In the genomic region with DNA sequence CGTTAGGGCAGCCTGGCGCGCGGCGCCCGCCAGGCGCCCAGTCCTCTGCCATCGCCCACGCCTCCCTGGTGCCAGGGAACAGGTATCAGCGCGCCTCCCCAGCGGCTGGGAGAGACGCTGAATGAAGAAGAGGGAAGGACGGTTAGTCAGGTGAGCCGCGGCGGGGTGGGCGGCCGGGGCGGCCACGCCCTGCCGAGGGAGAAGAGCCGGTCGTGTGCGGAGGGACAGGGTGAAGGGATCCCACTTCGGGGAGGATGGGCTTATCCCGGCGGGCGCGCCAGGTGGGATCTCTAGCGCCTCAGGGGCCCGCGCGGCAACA, we compare ENCODE assay signal across 8 cellular contexts. TPM values are rescaled to one million over a fixed set of nuclear protein-coding genes. Genes with fewer than 3 reads are reported as not detected.
DNase-seq lines count a peak whose midpoint lies in the region; ATAC-seq and TF ChIP-seq lines count a peak whose summit lies in the region.

No MANE protein-coding gene starts in this region.

- H3K4me1 ChIP-seq in adrenal gland (replicated peaks in 1 of 2) (peaks cover 0 to 5% of the 10 kb centered on the region in 2 donors), lower lobe of right lung (peaks cover 3% of the 10 kb centered on the region), upper lobe of left lung (peaks cover 6 to 16% (median 13%) of the 10 kb centered on the region in 4 donors)

- no peaks in the 10 kb centered on the region for H3K27me3 ChIP-seq in adrenal gland
- no peaks in the 10 kb centered on the region for H3K27me3 ChIP-seq in lower lobe of right lung (ENCODE audit: low read depth)
- no peaks in the 10 kb centered on the region for H3K27me3 ChIP-seq in upper lobe of left lung

- peak in 1 of 6 experiments; percentile 7 for TF ChIP-seq CTCF in adrenal gland (IDR thresholded peaks at IDR 0.05)
- TF ChIP-seq CTCF in lower lobe of right lung (IDR thresholded peaks at IDR 0.05) = peak; percentile 13
- TF ChIP-seq CTCF in upper lobe of left lung (IDR thresholded peaks at IDR 0.05) = peak in 1 of 6 experiments; percentile 19

- H3K36me3 ChIP-seq in adrenal gland (replicated peaks in 1 of 2) (no peaks in the 10 kb centered on the region), lower lobe of right lung (no peaks in the 10 kb centered on the region), upper lobe of left lung (no peaks in the 10 kb centered on the region)

- intact Hi-C loops in adrenal gland (cut with DNase I) (loop anchor here in 1 of 2 donors (10.0 kb wide), 1 partner anchor 578 kb away; no protein-coding TSS in a partner anchor), lower lobe of right lung (cut with DNase I) (loop anchor here (10.0 kb wide), 1 partner anchor 578 kb away; no protein-coding TSS in a partner anchor)

- H3K4me3 ChIP-seq in adrenal gland (peak overlapping the region; percentile 0 to 89 (median 72)), lower lobe of right lung (peak overlapping the region; percentile 96), upper lobe of left lung (peak overlapping the region; percentile 69 to 96 (median 92))

- no peak for DNase-seq in activated naive CD4-positive, alpha-beta T cell treated with anti-CD3 and anti-CD28 coated beads, Interleukin-2, amount 10 ng/mL, durations not matched to agents 7 days and 5 days
- DNase-seq in activated naive CD4-positive, alpha-beta T cell treated with Interleukin-2 at 50 U/mL for 16 hours = no peak
- DNase-seq in adrenal gland (no peak), lower lobe of right lung (no peak), upper lobe of left lung (no peak), D341Med (ENCODE audit: low spot score) (no peak)

- CTCF ChIA-PET in activated naive CD4-positive, alpha-beta T cell treated with anti-CD3 and anti-CD28 coated beads, Interleukin-2, amount 10 ng/mL, durations not matched to agents 7 days and 5 days (lab: Charles Lee) = interaction anchor here (1.0 to 3.5 kb wide), 15 partner anchors 9 to 589 kb away, joined by 3 to 24 read pairs (median 5); no protein-coding TSS in a partner anchor

- peaks cover 34% of the 10 kb centered on the region for H3K4me1 Mint-ChIP-seq in activated naive CD4-positive, alpha-beta T cell treated with anti-CD3 and anti-CD28 coated beads, Interleukin-2, amount 10 ng/mL, durations not matched to agents 7 days and 5 days

- ATAC-seq in lower lobe of right lung = no peak
- ATAC-seq in upper lobe of left lung (ENCODE audit: low FRiP score in 2 of 2) = no peak
- no peak for ATAC-seq in GM18873 (IDR thresholded peaks at IDR 0.05; ENCODE audit: low FRiP score, unreplicated experiment)
- ATAC-seq in HG03354 (IDR thresholded peaks at IDR 0.05; ENCODE audit: poor library complexity, severe bottlenecking, unreplicated experiment) = no peak

- H3K9me3 Mint-ChIP-seq in activated naive CD4-positive, alpha-beta T cell treated with anti-CD3 and anti-CD28 coated beads, Interleukin-2, amount 10 ng/mL, durations not matched to agents 7 days and 5 days = no peaks in the 10 kb centered on the region

- peaks cover 2% of the 10 kb centered on the region for H3K27me3 Mint-ChIP-seq in activated naive CD4-positive, alpha-beta T cell treated with anti-CD3 and anti-CD28 coated beads, Interleukin-2, amount 10 ng/mL, durations not matched to agents 7 days and 5 days

- WGBS in adrenal gland, 4 donors = 0 to 2% (median 1%) methylated on average over 4 to 34 of the region's 34 CpGs
- WGBS in upper lobe of left lung, 2 donors = 0 to 1% methylated on average over 18 to 26 of the region's 34 CpGs

- peak overlapping the region; percentile 91 for H3K27ac Mint-ChIP-seq in activated naive CD4-positive, alpha-beta T cell treated with anti-CD3 and anti-CD28 coated beads, Interleukin-2, amount 10 ng/mL, durations not matched to agents 7 days and 5 days

- peaks cover 7% of the 10 kb centered on the region for H3K36me3 Mint-ChIP-seq in activated naive CD4-positive, alpha-beta T cell treated with anti-CD3 and anti-CD28 coated beads, Interleukin-2, amount 10 ng/mL, durations not matched to agents 7 days and 5 days

- TF ChIP-seq EP300 in upper lobe of left lung (IDR thresholded peaks at IDR 0.05) = no peak

- H3K4me3 Mint-ChIP-seq in activated naive CD4-positive, alpha-beta T cell treated with anti-CD3 and anti-CD28 coated beads, Interleukin-2, amount 10 ng/mL, durations not matched to agents 7 days and 5 days = peak overlapping the region; percentile 94

- H3K9me3 ChIP-seq in adrenal gland (replicated peaks in 1 of 3) (no peaks in the 10 kb centered on the region), lower lobe of right lung (no peaks in the 10 kb centered on the region), upper lobe of left lung (no peaks in the 10 kb centered on the region)

- peak; percentile 4 to 10 for TF ChIP-seq POLR2A in adrenal gland (IDR thresholded peaks at IDR 0.05)
- peak in 3 of 4 donors; percentile 46 to 84 (median 50) for TF ChIP-seq POLR2A in upper lobe of left lung (IDR thresholded peaks at IDR 0.05)

- peak overlapping the region in 4 of 5 donors; percentile 79 to 95 (median 88) for H3K27ac ChIP-seq in adrenal gland
- peak overlapping the region; percentile 97 for H3K27ac ChIP-seq in lower lobe of right lung
- H3K27ac ChIP-seq in upper lobe of left lung = peak overlapping the region; percentile 88 to 93 (median 90)

RNA-seq across cellular contexts. Expression of gene ARL4A, which starts 0.6 kb away (rescaled TPM):
- 10 to 100 TPM in 4 of 8 donors, 1 to 10 TPM in 4; 8.9 to 27.8 (median 10.1) TPM for total RNA-seq in adrenal gland
- 10 to 100 TPM in 1 of 3 donors, 1 to 10 TPM in 2; 7.7 to 12.4 (median 8.1) TPM for polyA plus RNA-seq in adrenal gland
- total RNA-seq in lower lobe of right lung = 44.8 TPM
- 10 to 100 TPM in 4 of 6 donors, 1 to 10 TPM in 2; 5.9 to 47.5 (median 30.5) TPM for total RNA-seq in upper lobe of left lung
